In genomic region chr7:17142831-17143541, GRCh38 we compare ENCODE assay signal across 10 cellular contexts.
A peak's percentile ranks its signal among the peaks of the same experiment; 100 is the strongest.
DNase-seq lines count a peak whose midpoint lies in the region; ATAC-seq and TF ChIP-seq lines count a peak whose summit lies in the region.
"Had no signal": no experiment of that assay in that cellular context is flagged by ENCODE, and none has a peak within 500 bp of the region (broad histone marks: within the 10 kb centered on the region; RNA-seq: fewer than 3 reads in every experiment).

No MANE protein-coding gene starts in this region.

- WGBS in mesenchymal stem cell, result 80% methylated on average over 1 of the region's 2 CpGs

- peaks cover 0 to 2% (median 0%) of the 10 kb centered on the region in 3 donors for H3K27me3 Mint-ChIP-seq in CD14-positive monocyte (ENCODE audit: low read depth in 3 of 3)

- peak overlapping the region; percentile 27 for H3K4me3 ChIP-seq in brain microvascular endothelial cell (ENCODE audit: low read depth, low read length)
- peak overlapping the region in 1 of 2 experiments; percentile 27 for H3K4me3 ChIP-seq in mesenchymal stem cell (ENCODE audit: insufficient read depth in 1 of 2, low read depth in 1 of 2, low read length in 2 of 2)
- H3K4me3 ChIP-seq: pancreas had no signal

- no peak for DNase-seq in CD14-positive monocyte (ENCODE audit: low spot score)
- DNase-seq in LoVo (ENCODE audit: low spot score), result peak; percentile 68
- DNase-seq in brain microvascular endothelial cell, result no peak
- DNase-seq in mesenchymal stem cell, result peak; percentile 22
- DNase-seq in Ammon's horn (ENCODE audit: low spot score), result no peak
- DNase-seq in effector CD4-positive, alpha-beta T cell, result no peak
- no peak for DNase-seq in NCI-H187 (lab: John Stamatoyannopoulos, UW)
- DNase-seq: NCI-H1092 treated with DMSO at 0.1 percent for 48 hours, pancreas had no signal

- no peak overlapping the region for H2AK5ac ChIP-seq in mesenchymal stem cell (ENCODE audit: low read length, severe bottlenecking)

- H3K4me2 ChIP-seq in mesenchymal stem cell (ENCODE audit: low read length, poor library complexity, severe bottlenecking), result no peak overlapping the region

- TF ChIP-seq CTCF in CD14-positive monocyte (IDR thresholded peaks at IDR 0.05) (no peak), brain microvascular endothelial cell (IDR thresholded peaks at IDR 0.05; ENCODE audit: low read depth, low read length, missing control alignments) (no peak)

- H3K18ac ChIP-seq in mesenchymal stem cell (ENCODE audit: low read depth in 1 of 2, low read length in 2 of 2), result no peak overlapping the region

- no peak overlapping the region for H2BK120ac ChIP-seq in mesenchymal stem cell (ENCODE audit: low read depth, low read length)

- in situ Hi-C loops in brain microvascular endothelial cell (cut with HindIII; ENCODE audit: low pct_ligation_motif_present, low sequenced_read_pairs), result no loop called here

- no peaks in the 10 kb centered on the region for H3K9me3 ChIP-seq in mesenchymal stem cell (ENCODE audit: control insufficient read depth, low read length)
- H3K9me3 ChIP-seq: pancreas had no signal

- no peak overlapping the region for H2BK12ac ChIP-seq in mesenchymal stem cell (ENCODE audit: low read length in 2 of 2)

- peaks cover 0 to 2% of the 10 kb centered on the region in 2 donors for H3K36me3 Mint-ChIP-seq in CD14-positive monocyte

- no peak overlapping the region for H3K4ac ChIP-seq in mesenchymal stem cell (ENCODE audit: low read depth in 1 of 2, low read length in 2 of 2)

- no peak overlapping the region for H2AFZ ChIP-seq in mesenchymal stem cell (ENCODE audit: low read depth, low read length)

- H3K4me1 ChIP-seq in mesenchymal stem cell (ENCODE audit: control insufficient read depth, insufficient read depth, low read depth, low read length), result peaks cover 2% of the 10 kb centered on the region

- no peak overlapping the region for H2BK15ac ChIP-seq in mesenchymal stem cell (ENCODE audit: low read depth, poor library complexity, severe bottlenecking)

- H2BK5ac ChIP-seq in mesenchymal stem cell (ENCODE audit: low read depth, low read length, poor library complexity, severe bottlenecking), result no peak overlapping the region

- H3K36me3 ChIP-seq in brain microvascular endothelial cell (replicated peaks) (no peaks in the 10 kb centered on the region), mesenchymal stem cell (ENCODE audit: control insufficient read depth in 1 of 2, insufficient read depth in 2 of 2, low read depth in 1 of 2, low read length in 2 of 2) (no peaks in the 10 kb centered on the region)
- H3K36me3 ChIP-seq: pancreas had no signal

- ATAC-seq in GM18870 (IDR thresholded peaks at IDR 0.05; ENCODE audit: unreplicated experiment), result no peak

- no peak overlapping the region for H4K8ac ChIP-seq in mesenchymal stem cell (ENCODE audit: low read length)

- peak overlapping the region; percentile 84 to 96 (median 88) for H3K27ac Mint-ChIP-seq in CD14-positive monocyte

- no peak overlapping the region for H3K14ac ChIP-seq in mesenchymal stem cell (ENCODE audit: low read length in 2 of 2)

- peak overlapping the region; percentile 82 for H3K27ac ChIP-seq in brain microvascular endothelial cell
- H3K27ac ChIP-seq in mesenchymal stem cell (ENCODE audit: low read length, poor library complexity, severe bottlenecking), result no peak overlapping the region

- no peak overlapping the region for H3K23ac ChIP-seq in mesenchymal stem cell (ENCODE audit: low read length in 2 of 2)

- H3K27me3 ChIP-seq in brain microvascular endothelial cell (replicated peaks) (no peaks in the 10 kb centered on the region), mesenchymal stem cell (ENCODE audit: control insufficient read depth in 1 of 2, insufficient read depth in 1 of 2, low read length in 2 of 2) (no peaks in the 10 kb centered on the region)
- H3K27me3 ChIP-seq: pancreas had no signal

- peak overlapping the region in 1 of 2 donors; percentile 46 for H3K4me3 Mint-ChIP-seq in CD14-positive monocyte

- H3K79me1 ChIP-seq in mesenchymal stem cell (replicated peaks; ENCODE audit: low read length, poor library complexity, severe bottlenecking), result no peaks in the 10 kb centered on the region

- H4K91ac ChIP-seq in mesenchymal stem cell (ENCODE audit: low read length), result no peak overlapping the region

- intact Hi-C loops in CD14-positive monocyte (cut with micrococcal nuclease), result loop anchor here in 1 of 2 donors (10.0 kb wide), 1 partner anchor 78 kb away; no protein-coding TSS in a partner anchor

- no peaks in the 10 kb centered on the region for H3K9me3 Mint-ChIP-seq in CD14-positive monocyte

- H3K4me1 Mint-ChIP-seq in CD14-positive monocyte, result peaks cover 26% of the 10 kb centered on the region

- peak overlapping the region; percentile 86 for H3K9ac ChIP-seq in mesenchymal stem cell (ENCODE audit: low read length)

Comparison
In these comparisons a context has a peak if more than half of its experiments do, and no peak if none do; other contexts are left out.
1. DNase-seq: peak in LoVo (single experiment) and mesenchymal stem cell (single experiment); none in CD14-positive monocyte (single experiment), brain microvascular endothelial cell (single experiment), Ammon's horn (single experiment), effector CD4-positive, alpha-beta T cell (single experiment) and NCI-H187 (0 of 2).